ENCODE assay signal across 1 cellular context in genomic region chr4:3747582-3747906, GRCh38.
TF ChIP-seq lines count a peak whose summit lies in the region.

No MANE protein-coding gene starts in this region.

TF ChIP-seq in H1, 55 proteins besides CTCF, POLR2A, EP300 and RAD21:
- TF ChIP-seq NANOG (IDR thresholded peaks at IDR 0.05; ENCODE audit: insufficient read depth, low read depth, low read length, poor library complexity, severe bottlenecking), result no peak
- TF ChIP-seq JUND (IDR thresholded peaks at IDR 0.05; ENCODE audit: low read length), result no peak
- TF ChIP-seq GABPA (IDR thresholded peaks at IDR 0.05; ENCODE audit: borderline replicate concordance, insufficient read depth, low read length), result peak; percentile 36; the same call in 1 of the 2 replicates
- 0 out of 2 replicates have a peak, but pooled peaks have one; percentile 13 for TF ChIP-seq YY1 (IDR thresholded peaks at IDR 0.05; ENCODE audit: low read depth, low read length)
- TF ChIP-seq MAFK (IDR thresholded peaks at IDR 0.05; ENCODE audit: low read depth, low read length), result no peak
- TF ChIP-seq SP1 (IDR thresholded peaks at IDR 0.05; ENCODE audit: low read depth, low read length), result no peak
- no peak for TF ChIP-seq CHD7 (IDR thresholded peaks at IDR 0.05; ENCODE audit: insufficient replicate concordance, low read length)
- no peak for TF ChIP-seq SRF (IDR thresholded peaks at IDR 0.05; ENCODE audit: low read depth, low read length)
- peak; percentile 87 for TF ChIP-seq TEAD4 (IDR thresholded peaks at IDR 0.05; ENCODE audit: low read depth, low read length)
- peak; percentile 61; the same call in 1 of the 2 replicates for TF ChIP-seq CREB1 (IDR thresholded peaks at IDR 0.05)
- TF ChIP-seq PHF8 (conservative IDR thresholded peaks at IDR 0.05; ENCODE audit: low read depth, low read length), result no peak
- TF ChIP-seq ATF2 (IDR thresholded peaks at IDR 0.05; ENCODE audit: low read length), result no peak
- TF ChIP-seq TAF7 (optimal IDR thresholded peaks at IDR 0.05; ENCODE audit: borderline replicate concordance, low read depth, low read length), result no peak
- TF ChIP-seq CHD1 (IDR thresholded peaks at IDR 0.05; ENCODE audit: low read depth, low read length), result no peak
- TF ChIP-seq POLR2AphosphoS5 (IDR thresholded peaks at IDR 0.05; ENCODE audit: low read depth, low read length), result no peak
- TF ChIP-seq, protein P1, sequence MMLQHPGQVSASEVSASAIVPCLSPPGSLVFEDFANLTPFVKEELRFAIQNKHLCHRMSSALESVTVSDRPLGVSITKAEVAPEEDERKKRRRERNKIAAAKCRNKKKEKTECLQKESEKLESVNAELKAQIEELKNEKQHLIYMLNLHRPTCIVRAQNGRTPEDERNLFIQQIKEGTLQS (IDR thresholded peaks at IDR 0.05; ENCODE audit: insufficient read depth, low read depth, low read length), result no peak
- TF ChIP-seq, protein P2, sequence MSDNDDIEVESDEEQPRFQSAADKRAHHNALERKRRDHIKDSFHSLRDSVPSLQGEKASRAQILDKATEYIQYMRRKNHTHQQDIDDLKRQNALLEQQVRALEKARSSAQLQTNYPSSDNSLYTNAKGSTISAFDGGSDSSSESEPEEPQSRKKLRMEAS (IDR thresholded peaks at IDR 0.05), result 0 out of 2 replicates have a peak, but pooled peaks have one; percentile 27
- TF ChIP-seq SP4 (IDR thresholded peaks at IDR 0.05; ENCODE audit: low read length), result no peak
- TF ChIP-seq GTF2F1 (IDR thresholded peaks at IDR 0.05; ENCODE audit: borderline replicate concordance, low read depth, low read length), result no peak
- TF ChIP-seq KDM1A (IDR thresholded peaks at IDR 0.05; ENCODE audit: borderline replicate concordance, low read length), result no peak
- no peak for TF ChIP-seq KDM5A (IDR thresholded peaks at IDR 0.05; ENCODE audit: low read length)
- TF ChIP-seq SIN3A (conservative IDR thresholded peaks at IDR 0.05 in 1 of 2, IDR thresholded peaks at IDR 0.05 in 1 of 2; ENCODE audit: low read depth in 1 of 2, low read length in 2 of 2), result 0 out of 4 replicates have a peak, but pooled peaks of 1 of the 2 experiments have one; percentile 38
